Comparison of ENCODE assay signal across 38 cellular contexts in the genomic region with DNA sequence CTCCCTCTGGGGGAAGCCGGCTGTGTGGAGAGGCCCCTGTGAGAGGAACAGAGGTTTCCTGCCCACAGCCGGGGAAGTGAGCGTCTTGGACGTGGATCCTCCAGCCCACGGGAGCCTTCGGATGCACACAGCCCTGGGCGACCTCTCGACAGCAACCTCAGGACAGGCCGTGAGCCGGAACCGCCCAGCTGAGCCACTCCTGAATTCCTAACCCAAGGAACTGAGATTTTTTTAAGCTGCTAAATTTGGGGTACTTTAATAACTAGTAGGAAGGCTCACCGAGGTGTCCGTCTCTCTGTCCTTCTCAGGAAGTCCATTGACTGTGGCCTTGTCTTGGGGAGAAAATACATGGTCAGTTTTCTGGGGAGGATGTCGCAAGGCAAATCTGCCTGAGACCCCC. TPM values are rescaled to one million over a fixed set of nuclear protein-coding genes. Genes with fewer than 3 reads are reported as not detected.
"Had no signal": no experiment of that assay in that cellular context is flagged by ENCODE, and none has a peak within 500 bp of the region (broad histone marks: within the 10 kb centered on the region; RNA-seq: fewer than 3 reads in every experiment).

No MANE protein-coding gene starts in this region.

- H3K36me3 ChIP-seq: brain microvascular endothelial cell, Peyer's patch, SJSA1 had no signal

- H3K4me3 Mint-ChIP-seq: activated B cell treated with CpG ODN at 0.5 μM for 24 hours; activated CD4-positive, alpha-beta memory T cell treated with anti-CD3 and anti-CD28 coated beads for 36 hours; activated naive CD4-positive, alpha-beta T cell treated with anti-CD3 and anti-CD28 coated beads, Interleukin-2, amount 10 ng/mL, durations not matched to agents 7 days and 5 days; activated naive CD8-positive, alpha-beta T cell treated with anti-CD3 and anti-CD28 coated beads for 36 hours; activated T-cell treated with anti-CD3 and anti-CD28 coated beads, Interleukin-2, amount 50 U/mL, for 4 hours; activated T-helper 1 cell treated with anti-CD3 and anti-CD28 coated beads, Interleukin-12 subunit alpha, Interleukin-12 subunit beta, Interleukin-2, Interleukin-4 antibody, amounts not matched to agents 30 ng/mL and 10 ng/mL and 1 ng/mL, durations not matched to agents 14 hours and 24 hours and 36 hours; T-cell; T-helper 17 cell had no signal

- H3K9me3 Mint-ChIP-seq: activated B cell treated with CpG ODN at 0.5 μM for 24 hours; activated CD4-positive, alpha-beta memory T cell treated with anti-CD3 and anti-CD28 coated beads for 36 hours; activated naive CD4-positive, alpha-beta T cell treated with anti-CD3 and anti-CD28 coated beads, Interleukin-2, amount 10 ng/mL, durations not matched to agents 7 days and 5 days; activated naive CD8-positive, alpha-beta T cell treated with anti-CD3 and anti-CD28 coated beads for 36 hours; activated T-cell treated with anti-CD3 and anti-CD28 coated beads, Interleukin-2, amount 50 U/mL, for 4 hours; activated T-helper 1 cell treated with anti-CD3 and anti-CD28 coated beads, Interleukin-12 subunit alpha, Interleukin-12 subunit beta, Interleukin-2, Interleukin-4 antibody, amounts not matched to agents 30 ng/mL and 10 ng/mL and 1 ng/mL, durations not matched to agents 14 hours and 24 hours and 36 hours; T-cell had no signal

- H3K9me3 ChIP-seq: Peyer's patch, SJSA1, SK-N-SH had no signal

- H3K4me1 ChIP-seq: Peyer's patch, SJSA1 had no signal

- H3K27me3 ChIP-seq: brain microvascular endothelial cell, Peyer's patch had no signal

- H3K27me3 Mint-ChIP-seq: activated B cell treated with CpG ODN at 0.5 μM for 24 hours; activated CD4-positive, alpha-beta memory T cell treated with anti-CD3 and anti-CD28 coated beads for 36 hours; activated naive CD8-positive, alpha-beta T cell treated with anti-CD3 and anti-CD28 coated beads for 36 hours; T-cell; T-helper 17 cell had no signal

- H3K9me2 ChIP-seq: SK-N-SH had no signal

- H3K4me3 ChIP-seq: Peyer's patch, SJSA1 had no signal

- H3K4me2 ChIP-seq: KMS-11, SK-N-SH had no signal

- DNase-seq: activated B cell treated with CpG ODN at 0.5 μM for 24 hours; activated CD4-positive, alpha-beta memory T cell treated with anti-CD3 and anti-CD28 coated beads for 36 hours; activated CD4-positive, alpha-beta T cell treated with anti-CD3 and anti-CD28 coated beads for 4 hours; activated CD4-positive, alpha-beta T cell treated with anti-CD3 and anti-CD28 coated beads, Interleukin-2, amount 50 U/mL, for 1 hour; activated CD4-positive, CD25-positive, alpha-beta regulatory T cell treated with anti-CD3 and anti-CD28 coated beads, Interleukin-2, amount 50 U/mL, for 72 hours; activated CD8-positive, alpha-beta memory T cell treated with anti-CD3 and anti-CD28 coated beads, Interleukin-2, amount 50 U/mL, for 4 hours; activated naive CD4-positive, alpha-beta T cell treated with anti-CD3 and anti-CD28 coated beads, Interleukin-2, amount 10 ng/mL, durations not matched to agents 7 days and 5 days; activated naive CD8-positive, alpha-beta T cell treated with anti-CD3 and anti-CD28 coated beads for 36 hours; activated T-cell treated with anti-CD3 and anti-CD28 coated beads for 4 hours; activated T-cell treated with anti-CD3 and anti-CD28 coated beads, Interleukin-2, amount 50 U/mL, for 4 hours; amniotic stem cell; aorta; brain microvascular endothelial cell; central memory CD4-positive, alpha-beta T cell; NCI-H1092 treated with DMSO at 0.1 percent for 48 hours; NCI-H1417; NCI-H146; NCI-H187; NCI-H2029 treated with DMSO at 0.1 percent for 48 hours; NCI-H2107; NCI-H2171; NCI-H510A; NCI-H526; NCI-H748 treated with DMSO at 0.1 percent for 48 hours; NK-92 treated with Interleukin-12 subunit alpha and Interleukin-12 subunit beta, amount 100 ng/mL, for 24 hours; PC-3; RPMI8226; SHP77 treated with DMSO at 0.1 percent for 48 hours; SK-N-SH; T-cell; T-helper 17 cell; T-helper 9 cell had no signal

- H3K36me3 Mint-ChIP-seq: activated CD4-positive, alpha-beta memory T cell treated with anti-CD3 and anti-CD28 coated beads for 36 hours had no signal

- ATAC-seq: activated T-cell treated with anti-CD3 and anti-CD28 coated beads, Interleukin-2, amount 50 U/mL, for 4 hours; PC-3; T-cell; T-helper 17 cell had no signal

- H3K27ac Mint-ChIP-seq: activated B cell treated with CpG ODN at 0.5 μM for 24 hours; activated CD4-positive, alpha-beta memory T cell treated with anti-CD3 and anti-CD28 coated beads for 36 hours; activated naive CD4-positive, alpha-beta T cell treated with anti-CD3 and anti-CD28 coated beads, Interleukin-2, amount 10 ng/mL, durations not matched to agents 7 days and 5 days; activated naive CD8-positive, alpha-beta T cell treated with anti-CD3 and anti-CD28 coated beads for 36 hours; activated T-helper 1 cell treated with anti-CD3 and anti-CD28 coated beads, Interleukin-12 subunit alpha, Interleukin-12 subunit beta, Interleukin-2, Interleukin-4 antibody, amounts not matched to agents 30 ng/mL and 10 ng/mL and 1 ng/mL, durations not matched to agents 14 hours and 24 hours and 36 hours; T-helper 17 cell had no signal

- H3K27ac ChIP-seq: brain microvascular endothelial cell, KMS-11, Peyer's patch, SJSA1, VCaP had no signal

RNA-seq across cellular contexts. Expression of a gene that starts 9.1 kb away (rescaled TPM):
- total RNA-seq: LHCN-M2, PC-3, SJSA1 had no signal
- polyA plus RNA-seq: SK-N-SH had no signal

RNA-seq across cellular contexts. Expression of a gene that starts 16.7 kb away (rescaled TPM):
- total RNA-seq: activated CD4-positive, alpha-beta memory T cell treated with anti-CD3 and anti-CD28 coated beads for 36 hours; activated T-cell treated with anti-CD3 and anti-CD28 coated beads, Interleukin-2, amount 50 U/mL, for 4 hours; activated T-helper 1 cell treated with anti-CD3 and anti-CD28 coated beads, Interleukin-12 subunit alpha, Interleukin-12 subunit beta, Interleukin-2, Interleukin-4 antibody, amounts not matched to agents 30 ng/mL and 10 ng/mL and 1 ng/mL, durations not matched to agents 14 hours and 24 hours and 36 hours; aorta; LHCN-M2; PC-3; Peyer's patch; SJSA1 had no signal
- polyA plus RNA-seq: aorta, SK-N-SH had no signal

RNA-seq across cellular contexts. Expression of a gene that starts 42.7 kb away (rescaled TPM):
- total RNA-seq: activated CD4-positive, alpha-beta memory T cell treated with anti-CD3 and anti-CD28 coated beads for 36 hours; activated naive CD8-positive, alpha-beta T cell treated with anti-CD3 and anti-CD28 coated beads for 36 hours; activated T-cell treated with anti-CD3 and anti-CD28 coated beads, Interleukin-2, amount 50 U/mL, for 4 hours; activated T-helper 1 cell treated with anti-CD3 and anti-CD28 coated beads, Interleukin-12 subunit alpha, Interleukin-12 subunit beta, Interleukin-2, Interleukin-4 antibody, amounts not matched to agents 30 ng/mL and 10 ng/mL and 1 ng/mL, durations not matched to agents 14 hours and 24 hours and 36 hours; LHCN-M2; PC-3; SJSA1; T-cell had no signal
- polyA plus RNA-seq: SK-N-SH had no signal

RNA-seq across cellular contexts. Expression of a gene that starts 59.6 kb away (rescaled TPM):
- total RNA-seq: activated B cell treated with CpG ODN at 0.5 μM for 24 hours; activated CD4-positive, alpha-beta memory T cell treated with anti-CD3 and anti-CD28 coated beads for 36 hours; LHCN-M2; SJSA1; T-helper 17 cell had no signal
